In genomic region chr16:21277927-21278706, GRCh38 we compare ENCODE assay signal across 8 cellular contexts. TPM values are rescaled to one million over a fixed set of nuclear protein-coding genes. Genes with fewer than 3 reads are reported as not detected.
DNase-seq lines count a peak whose midpoint lies in the region; ATAC-seq and TF ChIP-seq lines count a peak whose summit lies in the region.

Gene CRYM (minus strand): TSS chr16:21278290. CDS start chr16:21278251, 39 bp downstream.

- ATAC-seq in GM19455 (IDR thresholded peaks at IDR 0.05; ENCODE audit: unreplicated experiment): no peak

- CTCF ChIA-PET in BJ (lab: Yijun Ruan, JAX): interaction anchor here (0.6 to 3.6 kb wide), 15 partner anchors 8 to 1398 kb away, joined by 3 to 24 read pairs (median 4); no protein-coding TSS in a partner anchor

- H3K27ac ChIP-seq in mucosa of rectum (ENCODE audit: low read depth in 2 of 2, low read length in 2 of 2) (peak within 1 kb of the TSS; percentile 34 to 67), subcutaneous abdominal adipose tissue (ENCODE audit: low read depth, low read length) (no peak within 1 kb of the TSS)

- H3K4me3 ChIP-seq in BJ (ENCODE audit: low read depth, low read length): peak within 1 kb of the TSS; percentile 20
- peak within 1 kb of the TSS; percentile 77 to 81 for H3K4me3 ChIP-seq in mucosa of rectum (ENCODE audit: low read length in 2 of 2)
- H3K4me3 ChIP-seq in subcutaneous abdominal adipose tissue (ENCODE audit: low read depth in 1 of 5, low read length in 5 of 5): peak within 1 kb of the TSS; percentile 38 to 67 (median 56)

- H3K9me3 ChIP-seq in mucosa of rectum (ENCODE audit: control insufficient read depth in 2 of 2, low read length in 2 of 2) (no peaks in the 10 kb centered on the region), subcutaneous abdominal adipose tissue (ENCODE audit: control insufficient read depth in 5 of 5, low read length in 5 of 5) (no peaks in the 10 kb centered on the region)

- DNase-seq in BJ (ENCODE audit: low read depth) (no peak), GM19240 (ENCODE audit: insufficient read length, low spot score) (peak; percentile 67), NCI-H1105 treated with DMSO at 0.1 percent for 48 hours (lab: John Stamatoyannopoulos, UW) (peak; percentile 54), endothelial cell (ENCODE audit: low spot score) (peak; percentile 76)
- peak; percentile 72 for DNase-seq in activated CD4-positive, alpha-beta T cell treated with anti-CD3 and anti-CD28 coated beads for 48 hours

- peak; percentile 90 for TF ChIP-seq CTCF in BJ (IDR thresholded peaks at IDR 0.05; ENCODE audit: insufficient read depth, low read depth, low read length)
- peak; percentile 84 for TF ChIP-seq CTCF in endothelial cell (IDR thresholded peaks at IDR 0.05; ENCODE audit: unreplicated experiment)

- H3K27me3 Mint-ChIP-seq in endothelial cell (ENCODE audit: unreplicated experiment): peaks cover 5% of the 10 kb centered on the region

- no peaks in the 10 kb centered on the region for H3K9me3 Mint-ChIP-seq in endothelial cell (ENCODE audit: unreplicated experiment)

- H3K4me1 ChIP-seq in mucosa of rectum (ENCODE audit: control insufficient read depth in 2 of 2, insufficient read depth in 2 of 2, low read length in 2 of 2) (peaks cover 6 to 7% of the 10 kb centered on the region in 2 donors), subcutaneous abdominal adipose tissue (ENCODE audit: control insufficient read depth in 5 of 5, insufficient read depth in 5 of 5, low read length in 5 of 5) (peaks cover 0 to 10% (median 9%) of the 10 kb centered on the region in 5 donors)

- peaks cover 24% of the 10 kb centered on the region for H3K27me3 ChIP-seq in BJ (ENCODE audit: control insufficient read depth, insufficient read depth, low read length)
- H3K27me3 ChIP-seq in mucosa of rectum (ENCODE audit: control insufficient read depth in 2 of 2, insufficient read depth in 2 of 2, low read length in 2 of 2): no peaks in the 10 kb centered on the region
- H3K27me3 ChIP-seq in subcutaneous abdominal adipose tissue (ENCODE audit: control insufficient read depth in 5 of 5, insufficient read depth in 4 of 5, low read length in 5 of 5): peaks cover 16 to 26% (median 26%) of the 10 kb centered on the region in 5 donors

- H3K36me3 Mint-ChIP-seq in endothelial cell (ENCODE audit: low read depth, unreplicated experiment): no peaks in the 10 kb centered on the region

- H3K27ac Mint-ChIP-seq in endothelial cell (ENCODE audit: unreplicated experiment): no peak within 1 kb of the TSS

- H3K4me3 Mint-ChIP-seq in endothelial cell (ENCODE audit: unreplicated experiment): peak within 1 kb of the TSS; percentile 84

- POLR2A ChIA-PET in BJ (lab: Charles Lee): no interaction called here

- H3K36me3 ChIP-seq in BJ (ENCODE audit: control insufficient read depth, insufficient read depth, low read length): no peaks in the 10 kb centered on the region
- H3K36me3 ChIP-seq in mucosa of rectum (ENCODE audit: control insufficient read depth in 2 of 2, insufficient read depth in 2 of 2, low read length in 2 of 2): peaks cover 0 to 2% of the 10 kb centered on the region in 2 donors
- H3K36me3 ChIP-seq in subcutaneous abdominal adipose tissue (ENCODE audit: control insufficient read depth in 5 of 5, insufficient read depth in 5 of 5, low read length in 5 of 5): no peaks in the 10 kb centered on the region

- H3K4me1 Mint-ChIP-seq in endothelial cell (ENCODE audit: unreplicated experiment): no peaks in the 10 kb centered on the region

- H3K9ac ChIP-seq in mucosa of rectum (ENCODE audit: low read depth in 1 of 2, low read length in 2 of 2) (peak within 1 kb of the TSS; percentile 48 to 81), subcutaneous abdominal adipose tissue (ENCODE audit: low read length in 5 of 5) (peak within 1 kb of the TSS in 2 of 5 donors; percentile 19 to 38)

RNA-seq across cellular contexts. Expression of gene CRYM, which starts in this region (rescaled TPM):
- not detected in 2 replicates for polyA plus RNA-seq in BJ (2011; rRNA removed)
- polyA minus RNA-seq in BJ (2011; rRNA and poly(A)+ RNA removed): not detected in 2 replicates
- 3.7 TPM for total RNA-seq in endothelial cell (ENCODE audit: unreplicated experiment)

Comparison
In these comparisons a context has a peak if more than half of its experiments do, and no peak if none do; other contexts are left out.
1. H3K4me3 ChIP-seq: peak in every context shown above with its lines; median percentile 79 in mucosa of rectum; 56 in subcutaneous abdominal adipose tissue; 20 in BJ.